In the genomic region with DNA sequence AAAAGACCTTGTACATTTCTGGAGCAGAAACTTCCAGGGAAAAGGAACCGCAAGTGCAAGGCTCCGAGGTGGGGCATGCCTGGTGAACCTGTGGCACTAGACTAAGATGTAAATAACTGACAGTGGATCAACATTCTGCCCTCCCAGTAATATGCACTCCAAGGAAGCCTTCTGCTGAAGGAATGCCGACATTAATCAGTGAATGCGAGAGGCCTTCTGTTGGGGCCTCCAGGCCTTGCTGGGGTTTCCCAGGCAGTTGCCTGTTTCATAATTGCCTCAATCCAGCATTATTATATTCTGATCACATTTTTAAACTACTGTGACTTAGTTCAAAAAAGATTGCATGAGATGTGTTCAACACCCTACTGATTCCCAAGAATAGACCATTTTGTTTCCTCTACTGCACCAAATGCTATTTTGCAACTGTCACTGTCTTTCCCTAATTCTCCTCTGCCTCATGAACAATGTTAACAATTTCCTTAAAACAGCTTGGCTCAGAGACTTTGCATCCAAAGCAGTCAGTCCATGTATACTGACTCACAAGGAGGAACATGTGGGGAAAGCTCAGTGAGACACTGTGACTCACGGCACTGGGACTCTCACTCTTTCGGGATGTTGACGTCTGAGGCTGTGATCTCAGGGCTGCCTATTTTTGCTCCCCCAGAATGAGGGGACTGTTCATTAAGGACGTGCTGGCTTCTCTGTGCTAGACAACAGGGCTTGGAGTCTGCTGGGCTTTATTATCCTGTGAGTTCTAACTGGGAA, we compare ENCODE assay signal across 18 cellular contexts. TPM values are rescaled to one million over a fixed set of nuclear protein-coding genes. Genes with fewer than 3 reads are reported as not detected.
DNase-seq lines count a peak whose midpoint lies in the region; ATAC-seq, FAIRE-seq and TF ChIP-seq lines count a peak whose summit lies in the region.
"Had no signal": no experiment of that assay in that cellular context is flagged by ENCODE, and none has a peak within 500 bp of the region (broad histone marks: within the 10 kb centered on the region; RNA-seq: fewer than 3 reads in every experiment).

No MANE protein-coding gene starts in this region.

- H3K27me3 Mint-ChIP-seq in chondrocyte (ENCODE audit: low read depth) = no peaks in the 10 kb centered on the region

- no peak for TF ChIP-seq CTCF in chondrocyte (IDR thresholded peaks at IDR 0.05)
- TF ChIP-seq CTCF in GM20000 (IDR thresholded peaks at IDR 0.05; ENCODE audit: extremely low read depth, missing control alignments) = no peak

- H3K36me3 Mint-ChIP-seq in chondrocyte (ENCODE audit: low read depth) = no peaks in the 10 kb centered on the region
- H3K36me3 Mint-ChIP-seq: naive thymus-derived CD8-positive, alpha-beta T cell had no signal

- peaks cover 4% of the 10 kb centered on the region for H3K9me3 Mint-ChIP-seq in chondrocyte (ENCODE audit: low read depth)

- no peaks in the 10 kb centered on the region for H3K27me3 ChIP-seq in H7 (ENCODE audit: control insufficient read depth, insufficient read depth, low read length)
- H3K27me3 ChIP-seq: ascending aorta, esophagus muscularis mucosa had no signal

- FAIRE-seq in HTR-8/SVneo (lab: Jason Lieb, UNC) = no peak
- FAIRE-seq: islet of Langerhans, small intestine had no signal

- H3K27ac ChIP-seq in mesodermal cell (ENCODE audit: low read depth, low read length, severe bottlenecking) = peak overlapping the region; percentile 95
- H3K27ac ChIP-seq: ascending aorta, esophagus muscularis mucosa had no signal

- peaks cover 21% of the 10 kb centered on the region for H3K4me1 Mint-ChIP-seq in chondrocyte (ENCODE audit: low read depth)
- H3K4me1 Mint-ChIP-seq: naive thymus-derived CD8-positive, alpha-beta T cell had no signal

- 62 to 86% methylated on average over 5 to 7 of the region's 8 CpGs for WGBS in mesodermal cell (ENCODE audit: insufficient coverage in 2 of 2), 2 experiments

- H3K4me3 Mint-ChIP-seq in chondrocyte (ENCODE audit: unreplicated experiment) = no peak overlapping the region
- H3K4me3 Mint-ChIP-seq: naive thymus-derived CD8-positive, alpha-beta T cell had no signal

- H3K9me3 ChIP-seq in mesodermal cell (ENCODE audit: control insufficient read depth, low read length) = no peaks in the 10 kb centered on the region
- H3K9me3 ChIP-seq: ascending aorta, esophagus muscularis mucosa had no signal

- H3K4me3 ChIP-seq in mesodermal cell (ENCODE audit: extremely low read depth, insufficient read depth, low read length, poor library complexity, severe bottlenecking) (no peak overlapping the region), H7 (ENCODE audit: insufficient read depth, low read depth, low read length) (no peak overlapping the region)
- H3K4me3 ChIP-seq: ascending aorta, esophagus muscularis mucosa had no signal

- DNase-seq in ACHN (peak; percentile 76), HTR-8/SVneo (ENCODE audit: insufficient read length, low spot score) (peak; percentile 39), chondrocyte (ENCODE audit: low spot score) (no peak), H7 (no peak), HT-29 (ENCODE audit: low spot score) (no peak), GM20000 (ENCODE audit: low spot score) (no peak)
- DNase-seq: activated CD4-positive, CD25-positive, alpha-beta regulatory T cell; activated T-cell treated with anti-CD3 and anti-CD28 coated beads, Interleukin-2, amount 50 U/mL, for 48 hours; AML-193; DND-41; naive thymus-derived CD8-positive, alpha-beta T cell; NCI-H524 treated with DMSO at 0.1 percent for 48 hours; small intestine had no signal

- H3K4me1 ChIP-seq in mesodermal cell (ENCODE audit: control insufficient read depth, insufficient read depth, low read length, poor library complexity, severe bottlenecking) = peaks cover 26% of the 10 kb centered on the region
- H3K4me1 ChIP-seq: ascending aorta, esophagus muscularis mucosa had no signal

- no peak for ATAC-seq in HG02623 (IDR thresholded peaks at IDR 0.05; ENCODE audit: unreplicated experiment)
- ATAC-seq: naive thymus-derived CD8-positive, alpha-beta T cell had no signal

- in situ Hi-C loops in ACHN (cut with HindIII; ENCODE audit: low pct_ligation_motif_present, low pct_unique_long_range_greater_than_20kb, low sequenced_read_pairs) = no loop called here

- H3K27ac Mint-ChIP-seq in chondrocyte (ENCODE audit: unreplicated experiment) = peak overlapping the region; percentile 33
- H3K27ac Mint-ChIP-seq: naive thymus-derived CD8-positive, alpha-beta T cell had no signal

- no peaks in the 10 kb centered on the region for H3K36me3 ChIP-seq in mesodermal cell (ENCODE audit: control insufficient read depth, insufficient read depth, low read length)
- H3K36me3 ChIP-seq in H7 (replicated peaks; ENCODE audit: control insufficient read depth, insufficient read depth, low read length) = no peaks in the 10 kb centered on the region
- H3K36me3 ChIP-seq: ascending aorta, esophagus muscularis mucosa had no signal

RNA-seq across cellular contexts. Expression of a gene that starts 10.5 kb away (rescaled TPM):
- total RNA-seq in chondrocyte = 16.1 to 45.0 TPM (median 43.7 TPM) in 3 replicates
- polyA plus RNA-seq in mesodermal cell (2013, experiment 1 of 2) = 108 TPM
- polyA plus RNA-seq in mesodermal cell (2013, experiment 2 of 2) = 133 TPM
- 51.7 and 66.0 TPM in 2 replicates for total RNA-seq in H7 (2014; rRNA removed; shearing (Covaris generic))
- total RNA-seq in HT-29 (2014; rRNA removed; shearing (Covaris generic)) = 16.5 and 17.8 TPM in 2 replicates

RNA-seq across cellular contexts. Expression of a gene that starts 39.9 kb away (rescaled TPM):
- not detected in 3 replicates for total RNA-seq in chondrocyte
- polyA plus RNA-seq in mesodermal cell (2013, experiment 1 of 2) = 0.04 TPM
- not detected for polyA plus RNA-seq in mesodermal cell (2013, experiment 2 of 2)
- not detected in 2 replicates for total RNA-seq in H7 (2014; rRNA removed; shearing (Covaris generic))
- total RNA-seq in HT-29 (2014; rRNA removed; shearing (Covaris generic)) = 0.03 TPM in 1 of 2 replicates, not detected in the other
- total RNA-seq: ascending aorta; naive thymus-derived CD8-positive, alpha-beta T cell had no signal
- polyA plus RNA-seq: naive thymus-derived CD8-positive, alpha-beta T cell had no signal

Comparison
In these comparisons a context has a peak if more than half of its experiments do, and no peak if none do; other contexts are left out.
1. DNase-seq: peak in ACHN (single experiment) and HTR-8/SVneo (single experiment); none in chondrocyte (single experiment), H7 (single experiment), HT-29 (single experiment) and GM20000 (single experiment).